ENCODE assay signal across 18 cellular contexts in the genomic region with DNA sequence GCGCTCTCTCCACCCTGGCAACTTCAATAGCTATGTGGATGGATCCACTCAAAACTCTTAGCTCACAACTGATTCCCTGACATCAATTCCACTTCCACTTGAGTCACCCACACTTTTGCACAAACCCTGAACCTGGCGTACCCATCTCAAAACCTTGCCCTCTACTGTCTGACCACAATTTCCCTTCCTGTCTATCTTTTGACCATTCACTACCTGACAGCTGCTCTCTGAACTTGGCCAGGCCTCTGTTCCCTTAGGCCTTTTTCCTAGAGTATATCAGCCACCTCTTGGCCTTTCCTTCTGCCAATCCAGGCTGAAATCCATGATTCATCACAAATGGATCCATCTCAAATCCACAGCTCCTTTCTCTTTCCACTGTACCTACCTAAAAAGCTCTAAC.
DNase-seq lines count a peak whose midpoint lies in the region; ATAC-seq and TF ChIP-seq lines count a peak whose summit lies in the region.
"Had no signal": no experiment of that assay in that cellular context is flagged by ENCODE, and none has a peak within 500 bp of the region (broad histone marks: within the 10 kb centered on the region; RNA-seq: fewer than 3 reads in every experiment).

No MANE protein-coding gene starts in this region.

- H3K36me3 Mint-ChIP-seq in WTC11 (no peaks in the 10 kb centered on the region), osteocyte (ENCODE audit: unreplicated experiment) (peaks cover 31% of the 10 kb centered on the region)

- H3K9me3 Mint-ChIP-seq in WTC11 (no peaks in the 10 kb centered on the region), osteocyte (ENCODE audit: unreplicated experiment) (no peaks in the 10 kb centered on the region)
- H3K9me3 Mint-ChIP-seq: H9, IgD-negative memory B cell had no signal

- intact Hi-C loops in left ventricle myocardium inferior (cut with micrococcal nuclease), result no loop called here
- intact Hi-C loops in heart right ventricle (cut with DNase I), result no loop called here
- intact Hi-C loops in uterus (cut with DNase I; ENCODE audit: low total_unique reads), result no loop called here
- intact Hi-C loops in testis (cut with DNase I; ENCODE audit: low total_unique reads), result no loop called here

- H3K27ac ChIP-seq in left ventricle myocardium inferior (replicated peaks) (peak overlapping the region; percentile 56), heart right ventricle (peak overlapping the region in 1 of 10 donors; percentile 11), uterus (peak overlapping the region; percentile 69 to 74), testis (peak overlapping the region in 1 of 2 donors; percentile 3)
- H3K27ac ChIP-seq: 22Rv1 had no signal

- no peak for ATAC-seq in heart right ventricle
- no peak for ATAC-seq in WTC11

- 0 out of 2 replicates have a peak overlapping the region, but pooled peaks have one; percentile 20 for H3K27ac Mint-ChIP-seq in WTC11
- H3K27ac Mint-ChIP-seq in osteocyte (ENCODE audit: unreplicated experiment), result peak overlapping the region; percentile 1
- H3K27ac Mint-ChIP-seq: IgD-negative memory B cell had no signal

- H3K9me3 ChIP-seq in left ventricle myocardium inferior (replicated peaks) (no peaks in the 10 kb centered on the region), heart right ventricle (no peaks in the 10 kb centered on the region), uterus (no peaks in the 10 kb centered on the region), testis (no peaks in the 10 kb centered on the region)

- DNase-seq in left ventricle myocardium inferior (no peak), heart right ventricle (no peak), WTC11 (ENCODE audit: low spot score) (no peak), osteocyte (ENCODE audit: extremely low spot score, unreplicated experiment) (no peak), uterus (no peak), testis (no peak), SKM-1 treated with dmso at 0.1 percent for 144 hours (lab: John Stamatoyannopoulos, UW; ENCODE audit: unreplicated experiment) (no peak), NCI-H1436 treated with DMSO at 0.1 percent for 48 hours (lab: John Stamatoyannopoulos, UW) (no peak)
- DNase-seq: DMS 273 treated with DMSO at 0.1 percent for 48 hours, DND-41, H9, Karpas-422, NCI-H1105, NCI-H1694, NCI-H2081 treated with DMSO at 0.1 percent for 48 hours, RPMI8226 had no signal

- H3K4me1 ChIP-seq in left ventricle myocardium inferior, result peaks cover 84% of the 10 kb centered on the region
- peaks cover 8 to 65% (median 46%) of the 10 kb centered on the region in 9 donors for H3K4me1 ChIP-seq in heart right ventricle
- peaks cover 14 to 15% of the 10 kb centered on the region in 2 donors for H3K4me1 ChIP-seq in uterus
- H3K4me1 ChIP-seq in testis, result peaks cover 39% of the 10 kb centered on the region

- H3K4me1 Mint-ChIP-seq in WTC11, result peaks cover 19% of the 10 kb centered on the region
- peaks cover 25% of the 10 kb centered on the region for H3K4me1 Mint-ChIP-seq in osteocyte (ENCODE audit: unreplicated experiment)

- CTCF ChIA-PET in WTC11 (lab: Charles Lee), result interaction anchor here (0.6 kb wide), 1 partner anchor 171 kb away, joined by 3 read pairs; no protein-coding TSS in a partner anchor

- WGBS in heart right ventricle, 2 donors, result 94 to 95% methylated on average over 2 of the region's 2 CpGs
- 98% methylated on average over 2 of the region's 2 CpGs for WGBS in testis, 2 donors

- H3K4me3 ChIP-seq in left ventricle myocardium inferior (no peak overlapping the region), heart right ventricle (no peak overlapping the region), uterus (no peak overlapping the region), testis (no peak overlapping the region)

- POLR2A ChIA-PET in WTC11 (lab: Charles Lee), result no interaction called here

- H3K4me3 Mint-ChIP-seq in WTC11 (no peak overlapping the region), osteocyte (ENCODE audit: unreplicated experiment) (no peak overlapping the region)
- H3K4me3 Mint-ChIP-seq: H9 had no signal

- H3K27me3 Mint-ChIP-seq in WTC11 (ENCODE audit: low read depth) (no peaks in the 10 kb centered on the region), osteocyte (ENCODE audit: unreplicated experiment) (no peaks in the 10 kb centered on the region)
- H3K27me3 Mint-ChIP-seq: IgD-negative memory B cell had no signal

- TF ChIP-seq CTCF in left ventricle myocardium inferior (IDR thresholded peaks at IDR 0.05; ENCODE audit: borderline replicate concordance) (no peak), heart right ventricle (IDR thresholded peaks at IDR 0.05) (no peak), WTC11 (IDR thresholded peaks at IDR 0.05) (no peak), osteocyte (IDR thresholded peaks at IDR 0.05) (no peak), uterus (IDR thresholded peaks at IDR 0.05) (no peak), testis (IDR thresholded peaks at IDR 0.05) (no peak)

- TF ChIP-seq POLR2A in uterus (IDR thresholded peaks at IDR 0.05), result no peak
- no peak for TF ChIP-seq POLR2A in testis (IDR thresholded peaks at IDR 0.05)

- H3K27me3 ChIP-seq in left ventricle myocardium inferior (ENCODE audit: low read depth) (no peaks in the 10 kb centered on the region), heart right ventricle (no peaks in the 10 kb centered on the region), uterus (no peaks in the 10 kb centered on the region), testis (no peaks in the 10 kb centered on the region)

- H3K36me3 ChIP-seq in left ventricle myocardium inferior (no peaks in the 10 kb centered on the region), heart right ventricle (peaks cover 0 to 4% (median 0%) of the 10 kb centered on the region in 9 donors), uterus (no peaks in the 10 kb centered on the region), testis (ENCODE audit: low read depth, missing control alignments) (no peaks in the 10 kb centered on the region)

TF ChIP-seq in WTC11, 78 proteins besides CTCF, POLR2A, EP300 and RAD21 (continues in another document):
- TF ChIP-seq MXD4 (CRISPR knock-in tag; IDR thresholded peaks at IDR 0.05; ENCODE audit: borderline replicate concordance) (no peak), ZNF317 (CRISPR knock-in tag; IDR thresholded peaks at IDR 0.05; ENCODE audit: borderline replicate concordance, low read depth) (no peak), TCF7 (CRISPR knock-in tag; IDR thresholded peaks at IDR 0.05; ENCODE audit: low read depth) (no peak), NFATC4 (CRISPR knock-in tag; IDR thresholded peaks at IDR 0.05) (no peak), ZBTB21 (CRISPR knock-in tag; IDR thresholded peaks at IDR 0.05; ENCODE audit: borderline replicate concordance) (no peak), ETV6 (CRISPR knock-in tag; IDR thresholded peaks at IDR 0.05) (no peak)
- TF ChIP-seq, protein P1, sequence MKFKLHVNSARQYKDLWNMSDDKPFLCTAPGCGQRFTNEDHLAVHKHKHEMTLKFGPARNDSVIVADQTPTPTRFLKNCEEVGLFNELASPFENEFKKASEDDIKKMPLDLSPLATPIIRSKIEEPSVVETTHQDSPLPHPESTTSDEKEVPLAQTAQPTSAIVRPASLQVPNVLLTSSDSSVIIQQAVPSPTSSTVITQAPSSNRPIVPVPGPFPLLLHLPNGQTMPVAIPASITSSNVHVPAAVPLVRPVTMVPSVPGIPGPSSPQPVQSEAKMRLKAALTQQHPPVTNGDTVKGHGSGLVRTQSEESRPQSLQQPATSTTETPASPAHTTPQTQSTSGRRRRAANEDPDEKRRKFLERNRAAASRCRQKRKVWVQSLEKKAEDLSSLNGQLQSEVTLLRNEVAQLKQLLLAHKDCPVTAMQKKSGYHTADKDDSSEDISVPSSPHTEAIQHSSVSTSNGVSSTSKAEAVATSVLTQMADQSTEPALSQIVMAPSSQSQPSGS (CRISPR knock-in tag; IDR thresholded peaks at IDR 0.05; ENCODE audit: borderline replicate concordance, low read depth), result no peak
- TF ChIP-seq, protein P2, sequence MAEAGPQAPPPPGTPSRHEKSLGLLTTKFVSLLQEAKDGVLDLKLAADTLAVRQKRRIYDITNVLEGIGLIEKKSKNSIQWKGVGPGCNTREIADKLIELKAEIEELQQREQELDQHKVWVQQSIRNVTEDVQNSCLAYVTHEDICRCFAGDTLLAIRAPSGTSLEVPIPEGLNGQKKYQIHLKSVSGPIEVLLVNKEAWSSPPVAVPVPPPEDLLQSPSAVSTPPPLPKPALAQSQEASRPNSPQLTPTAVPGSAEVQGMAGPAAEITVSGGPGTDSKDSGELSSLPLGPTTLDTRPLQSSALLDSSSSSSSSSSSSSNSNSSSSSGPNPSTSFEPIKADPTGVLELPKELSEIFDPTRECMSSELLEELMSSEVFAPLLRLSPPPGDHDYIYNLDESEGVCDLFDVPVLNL (CRISPR knock-in tag; IDR thresholded peaks at IDR 0.05; ENCODE audit: borderline replicate concordance, low read depth), result no peak
- TF ChIP-seq, protein P3, sequence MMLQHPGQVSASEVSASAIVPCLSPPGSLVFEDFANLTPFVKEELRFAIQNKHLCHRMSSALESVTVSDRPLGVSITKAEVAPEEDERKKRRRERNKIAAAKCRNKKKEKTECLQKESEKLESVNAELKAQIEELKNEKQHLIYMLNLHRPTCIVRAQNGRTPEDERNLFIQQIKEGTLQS (CRISPR knock-in tag; conservative IDR thresholded peaks at IDR 0.05), result no peak
- TF ChIP-seq, protein P4, sequence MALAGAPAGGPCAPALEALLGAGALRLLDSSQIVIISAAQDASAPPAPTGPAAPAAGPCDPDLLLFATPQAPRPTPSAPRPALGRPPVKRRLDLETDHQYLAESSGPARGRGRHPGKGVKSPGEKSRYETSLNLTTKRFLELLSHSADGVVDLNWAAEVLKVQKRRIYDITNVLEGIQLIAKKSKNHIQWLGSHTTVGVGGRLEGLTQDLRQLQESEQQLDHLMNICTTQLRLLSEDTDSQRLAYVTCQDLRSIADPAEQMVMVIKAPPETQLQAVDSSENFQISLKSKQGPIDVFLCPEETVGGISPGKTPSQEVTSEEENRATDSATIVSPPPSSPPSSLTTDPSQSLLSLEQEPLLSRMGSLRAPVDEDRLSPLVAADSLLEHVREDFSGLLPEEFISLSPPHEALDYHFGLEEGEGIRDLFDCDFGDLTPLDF (CRISPR knock-in tag; IDR thresholded peaks at IDR 0.05), result no peak
- TF ChIP-seq, protein P5, sequence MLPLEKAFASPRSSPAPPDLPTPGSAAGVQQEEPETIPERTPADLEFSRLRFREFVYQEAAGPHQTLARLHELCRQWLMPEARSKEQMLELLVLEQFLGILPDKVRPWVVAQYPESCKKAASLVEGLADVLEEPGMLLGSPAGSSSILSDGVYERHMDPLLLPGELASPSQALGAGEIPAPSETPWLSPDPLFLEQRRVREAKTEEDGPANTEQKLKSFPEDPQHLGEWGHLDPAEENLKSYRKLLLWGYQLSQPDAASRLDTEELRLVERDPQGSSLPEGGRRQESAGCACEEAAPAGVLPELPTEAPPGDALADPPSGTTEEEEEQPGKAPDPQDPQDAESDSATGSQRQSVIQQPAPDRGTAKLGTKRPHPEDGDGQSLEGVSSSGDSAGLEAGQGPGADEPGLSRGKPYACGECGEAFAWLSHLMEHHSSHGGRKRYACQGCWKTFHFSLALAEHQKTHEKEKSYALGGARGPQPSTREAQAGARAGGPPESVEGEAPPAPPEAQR (CRISPR knock-in tag; IDR thresholded peaks at IDR 0.05), result no peak
